In the genomic region with DNA sequence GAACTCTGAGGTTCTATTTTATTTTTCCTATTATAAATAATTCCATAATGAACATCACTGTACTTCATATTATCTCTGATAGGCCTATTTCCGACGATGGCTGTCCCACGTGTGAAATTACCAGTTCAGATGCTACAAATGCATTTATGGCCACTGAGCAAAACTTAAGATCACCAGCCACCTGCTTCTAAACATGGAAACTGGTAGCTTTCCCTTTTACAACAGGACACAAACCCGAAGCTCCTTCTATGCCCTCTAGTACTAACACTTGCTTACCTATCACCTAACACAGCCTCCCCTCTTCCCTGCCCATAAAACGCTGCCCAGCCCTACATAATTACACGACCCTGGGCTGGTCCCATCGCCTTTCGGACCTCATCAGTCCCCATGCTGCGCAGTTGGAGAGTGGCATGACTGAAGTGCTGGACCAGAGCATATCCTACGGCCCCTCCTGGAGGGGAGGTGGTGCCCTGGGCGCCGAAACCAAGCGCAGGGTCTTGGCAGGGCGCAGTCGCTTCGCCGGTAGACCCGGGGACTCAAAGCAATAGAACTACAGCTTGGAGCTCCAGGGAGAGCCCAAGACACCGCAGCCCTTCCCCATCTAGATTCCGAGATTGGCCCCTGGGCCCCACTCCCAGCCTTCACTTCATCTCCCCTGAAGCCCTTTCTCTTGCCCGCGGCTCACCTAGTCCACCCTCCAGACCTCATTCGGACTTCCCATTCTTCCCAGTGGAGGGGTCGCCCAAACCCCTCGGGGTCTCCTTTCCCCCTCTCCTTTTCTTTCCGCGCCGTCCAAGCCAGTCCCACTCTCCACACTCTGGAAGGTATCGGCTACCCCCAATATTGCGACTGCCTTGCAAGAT, we compare ENCODE assay signal across 9 cellular contexts. TPM values are rescaled to one million over a fixed set of nuclear protein-coding genes. Genes with fewer than 3 reads are reported as not detected.
DNase-seq lines count a peak whose midpoint lies in the region; ATAC-seq, FAIRE-seq and TF ChIP-seq lines count a peak whose summit lies in the region.
"Had no signal": no experiment of that assay in that cellular context is flagged by ENCODE, and none has a peak within 500 bp of the region (broad histone marks: within the 10 kb centered on the region; RNA-seq: fewer than 3 reads in every experiment).

No MANE protein-coding gene starts in this region.

- H3K36me3 ChIP-seq in MM.1S (replicated peaks; ENCODE audit: insufficient read depth, low read length) = no peaks in the 10 kb centered on the region
- peaks cover 26% of the 10 kb centered on the region for H3K36me3 ChIP-seq in left ventricle myocardium inferior

- TF ChIP-seq CTCF in A549 (IDR thresholded peaks at IDR 0.05) (no peak), MM.1S (IDR thresholded peaks at IDR 0.05; ENCODE audit: low read length) (no peak), left ventricle myocardium inferior (IDR thresholded peaks at IDR 0.05; ENCODE audit: borderline replicate concordance) (no peak), retinal pigment epithelial cell (conservative IDR thresholded peaks at IDR 0.05; ENCODE audit: low read depth, low read length) (no peak)

- no peaks in the 10 kb centered on the region for H3K27me3 ChIP-seq in MM.1S (replicated peaks; ENCODE audit: insufficient read depth, low read length)
- no peaks in the 10 kb centered on the region for H3K27me3 ChIP-seq in left ventricle myocardium inferior (ENCODE audit: low read depth)

- peaks cover 29% of the 10 kb centered on the region for H3K4me1 ChIP-seq in A549
- peaks cover 4% of the 10 kb centered on the region for H3K4me1 ChIP-seq in MM.1S (ENCODE audit: low read length)
- peaks cover 60% of the 10 kb centered on the region for H3K4me1 ChIP-seq in left ventricle myocardium inferior

- peak overlapping the region; percentile 95 for H3K4me3 ChIP-seq in A549
- peak overlapping the region; percentile 91 for H3K4me3 ChIP-seq in MM.1S (ENCODE audit: low read length)
- peak overlapping the region; percentile 95 for H3K4me3 ChIP-seq in left ventricle myocardium inferior
- peak overlapping the region; percentile 95 for H3K4me3 ChIP-seq in retinal pigment epithelial cell (ENCODE audit: low read length)

- FAIRE-seq in A549 (lab: Jason Lieb, UNC) = no peak
- FAIRE-seq in GM12892 (lab: Jason Lieb, UNC) = peak; percentile 69

- peaks cover 31% of the 10 kb centered on the region for H3K36me3 Mint-ChIP-seq in activated naive CD4-positive, alpha-beta T cell treated with anti-CD3 and anti-CD28 coated beads, Interleukin-2, amount 10 ng/mL, durations not matched to agents 7 days and 5 days

- H3K27me3 Mint-ChIP-seq in activated naive CD4-positive, alpha-beta T cell treated with anti-CD3 and anti-CD28 coated beads, Interleukin-2, amount 10 ng/mL, durations not matched to agents 7 days and 5 days = no peaks in the 10 kb centered on the region

- intact Hi-C loops in left ventricle myocardium inferior (cut with micrococcal nuclease) = no loop called here

- no peaks in the 10 kb centered on the region for H3K9me2 ChIP-seq in MM.1S (replicated peaks; ENCODE audit: insufficient read depth, low read length)

- H3K9ac ChIP-seq in MM.1S (ENCODE audit: low read length) = peak overlapping the region; percentile 66; the same call in 1 of the 2 replicates

- TF ChIP-seq RAD21 in A549 (conservative IDR thresholded peaks at IDR 0.05 in 1 of 2, IDR thresholded peaks at IDR 0.05 in 1 of 2) = no peak

- H3K27ac Mint-ChIP-seq in activated naive CD4-positive, alpha-beta T cell treated with anti-CD3 and anti-CD28 coated beads, Interleukin-2, amount 10 ng/mL, durations not matched to agents 7 days and 5 days = peak overlapping the region; percentile 90

- no peaks in the 10 kb centered on the region; the same call in 1 of the 2 replicates for H4K20me1 ChIP-seq in MM.1S (ENCODE audit: insufficient read depth, low read length)

- no peak for TF ChIP-seq POLR2A in A549 (IDR thresholded peaks at IDR 0.05; ENCODE audit: low read length)
- TF ChIP-seq POLR2A in GM12892 (IDR thresholded peaks at IDR 0.05; ENCODE audit: low read depth, low read length) = no peak

- peak overlapping the region; percentile 93 for H2AFZ ChIP-seq in MM.1S (ENCODE audit: low read length)

- 17% methylated on average over 30 of the region's 30 CpGs for WGBS in A549 (ENCODE audit: missing lambda C conversion rate)

- CTCF ChIA-PET in A549 (lab: Yijun Ruan, JAX) = interaction anchor here (0.9 to 1.0 kb wide), 2 partner anchors 17 to 372 kb away, joined by 3 read pairs; no protein-coding TSS in a partner anchor
- CTCF ChIA-PET in activated naive CD4-positive, alpha-beta T cell treated with anti-CD3 and anti-CD28 coated beads, Interleukin-2, amount 10 ng/mL, durations not matched to agents 7 days and 5 days (lab: Charles Lee) = no interaction called here

- ATAC-seq in A549 (peak; percentile 15 to 45; a peak in 4 of 6 replicates), HG02623 (IDR thresholded peaks at IDR 0.05; ENCODE audit: unreplicated experiment) (no peak)

- peaks cover 46% of the 10 kb centered on the region for H3K79me2 ChIP-seq in MM.1S (ENCODE audit: low read length)

- TF ChIP-seq EP300 in A549 (IDR thresholded peaks at IDR 0.05) = no peak

- H3K4me2 ChIP-seq in A549 (peak overlapping the region; percentile 97), MM.1S (ENCODE audit: low read depth, low read length) (peak overlapping the region; percentile 98)

- peak overlapping the region; percentile 97 for H3K4me3 Mint-ChIP-seq in activated naive CD4-positive, alpha-beta T cell treated with anti-CD3 and anti-CD28 coated beads, Interleukin-2, amount 10 ng/mL, durations not matched to agents 7 days and 5 days

- POLR2A ChIA-PET in A549 (lab: Yijun Ruan, JAX) = no interaction called here

- H3F3A ChIP-seq in MM.1S (ENCODE audit: insufficient read depth, low read length) = 0 out of 2 replicates have a peak, but pooled peaks cover 6% of the 10 kb centered on the region

- H3K27ac ChIP-seq in A549 (peak overlapping the region; percentile 70 to 96), MM.1S (ENCODE audit: low read length) (peak overlapping the region; percentile 30; the same call in 1 of the 2 replicates), left ventricle myocardium inferior (replicated peaks) (peak overlapping the region; percentile 90)

- no peaks in the 10 kb centered on the region for H3K9me3 ChIP-seq in A549
- H3K9me3 ChIP-seq in MM.1S (replicated peaks; ENCODE audit: insufficient read depth, low read length) = no peaks in the 10 kb centered on the region
- H3K9me3 ChIP-seq in left ventricle myocardium inferior (replicated peaks) = no peaks in the 10 kb centered on the region

- H3K9me3 Mint-ChIP-seq in activated naive CD4-positive, alpha-beta T cell treated with anti-CD3 and anti-CD28 coated beads, Interleukin-2, amount 10 ng/mL, durations not matched to agents 7 days and 5 days = no peaks in the 10 kb centered on the region

- H3K4me1 Mint-ChIP-seq in activated naive CD4-positive, alpha-beta T cell treated with anti-CD3 and anti-CD28 coated beads, Interleukin-2, amount 10 ng/mL, durations not matched to agents 7 days and 5 days = peaks cover 40% of the 10 kb centered on the region

- DNase-seq in A549 (ENCODE audit: low read depth in 1 of 2, low spot score in 1 of 2) = peak; percentile 6 to 33
- DNase-seq in GM12892 (ENCODE audit: insufficient read length) = peak; percentile 21
- DNase-seq in MM.1S = peak; percentile 53
- DNase-seq in activated naive CD4-positive, alpha-beta T cell treated with anti-CD3 and anti-CD28 coated beads, Interleukin-2, amount 10 ng/mL, durations not matched to agents 7 days and 5 days = peak; percentile 31
- peak; percentile 16 for DNase-seq in left ventricle myocardium inferior
- no peak for DNase-seq in retinal pigment epithelial cell (ENCODE audit: low read depth)
- DNase-seq in GOT3 (lab: John Stamatoyannopoulos, UW) = no peak

TF ChIP-seq in A549, 52 proteins besides CTCF, POLR2A, EP300 and RAD21:
- TF ChIP-seq ZSCAN20 (CRISPR knock-in tag; IDR thresholded peaks at IDR 0.05) (no peak), SREBF2 (IDR thresholded peaks at IDR 0.05) (no peak), ZFP36 (IDR thresholded peaks at IDR 0.05; ENCODE audit: borderline replicate concordance, partially characterized antibody) (no peak), KDM5A (IDR thresholded peaks at IDR 0.05) (no peak), BHLHE40 (IDR thresholded peaks at IDR 0.05; ENCODE audit: low read depth, low read length) (no peak), NR3C1 (IDR thresholded peaks at IDR 0.05) (no peak), NFE2L2 (conservative IDR thresholded peaks at IDR 0.05; ENCODE audit: low read length) (no peak)
- TF ChIP-seq, protein P1, sequence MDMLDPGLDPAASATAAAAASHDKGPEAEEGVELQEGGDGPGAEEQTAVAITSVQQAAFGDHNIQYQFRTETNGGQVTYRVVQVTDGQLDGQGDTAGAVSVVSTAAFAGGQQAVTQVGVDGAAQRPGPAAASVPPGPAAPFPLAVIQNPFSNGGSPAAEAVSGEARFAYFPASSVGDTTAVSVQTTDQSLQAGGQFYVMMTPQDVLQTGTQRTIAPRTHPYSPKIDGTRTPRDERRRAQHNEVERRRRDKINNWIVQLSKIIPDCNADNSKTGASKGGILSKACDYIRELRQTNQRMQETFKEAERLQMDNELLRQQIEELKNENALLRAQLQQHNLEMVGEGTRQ (IDR thresholded peaks at IDR 0.05) = no peak

RNA-seq across cellular contexts. Expression of gene SAP30L, which starts 1.0 kb away (rescaled TPM):
- polyA plus RNA-seq in A549 (2011; rRNA removed) (40.8 and 50.3 TPM in 2 replicates), A549 (2017; fragmentation: RNase III; extraction: RNeasy Plus Mini Kit Qiagen cat#74134 plus additional on column Dnase treatment) (23.5 to 25.3 TPM (median 24.9 TPM) in 3 replicates)
- 19.1 and 19.2 TPM in 2 replicates for polyA plus RNA-seq in A549 (2012; cell fraction: cytosol; rRNA removed)
- 6.5 and 8.6 TPM in 2 replicates for polyA plus RNA-seq in A549 (2012; cell fraction: nucleus; rRNA removed)
- polyA minus RNA-seq in A549 (2011; rRNA and poly(A)+ RNA removed) = 11.7 and 14.5 TPM in 2 replicates
- 22.5 TPM for polyA plus RNA-seq in GM12892 (2012; ENCODE audit: missing spikeins)
- 31.3 TPM for total RNA-seq in left ventricle myocardium inferior

RNA-seq across cellular contexts. Expression of gene HAND1, which starts 33.2 kb away (rescaled TPM):
- polyA plus RNA-seq in A549 (2011; rRNA removed) (0.04 and 0.08 TPM in 2 replicates), A549 (2017; fragmentation: RNase III; extraction: RNeasy Plus Mini Kit Qiagen cat#74134 plus additional on column Dnase treatment) (0.05 TPM in 1 of 3 replicates, not detected in the others)
- 0.16 and 0.39 TPM in 2 replicates for polyA plus RNA-seq in A549 (2012; cell fraction: cytosol; rRNA removed)
- polyA plus RNA-seq in A549 (2012; cell fraction: nucleus; rRNA removed) = 0.20 TPM in 1 of 2 replicates, not detected in the other
- polyA minus RNA-seq in A549 (2011; rRNA and poly(A)+ RNA removed) = not detected in 2 replicates
- not detected for polyA plus RNA-seq in GM12892 (2012; ENCODE audit: missing spikeins)
- 26.2 TPM for total RNA-seq in left ventricle myocardium inferior
- total RNA-seq: pulmonary artery endothelial cell had no signal

Comparison
In these comparisons a context has a peak if more than half of its experiments do, and no peak if none do; other contexts are left out.
1. DNase-seq: peak in A549 (2 of 2), GM12892 (single experiment), MM.1S (single experiment), activated naive CD4-positive, alpha-beta T cell treated with anti-CD3 and anti-CD28 coated beads, Interleukin-2, amount 10 ng/mL, durations not matched to agents 7 days and 5 days (single experiment) and left ventricle myocardium inferior (single experiment); none in retinal pigment epithelial cell (single experiment) and GOT3 (single experiment).
2. H3K27ac ChIP-seq: peak in every context shown above with its lines; median percentile 90 in left ventricle myocardium inferior; 83 in A549; 30 in MM.1S.
3. Peak in every context shown above with its lines, with median percentiles within 50 percentile points of each other: H3K4me3 ChIP-seq.